Comparison of ENCODE assay signal across 15 cellular contexts in the genomic region with DNA sequence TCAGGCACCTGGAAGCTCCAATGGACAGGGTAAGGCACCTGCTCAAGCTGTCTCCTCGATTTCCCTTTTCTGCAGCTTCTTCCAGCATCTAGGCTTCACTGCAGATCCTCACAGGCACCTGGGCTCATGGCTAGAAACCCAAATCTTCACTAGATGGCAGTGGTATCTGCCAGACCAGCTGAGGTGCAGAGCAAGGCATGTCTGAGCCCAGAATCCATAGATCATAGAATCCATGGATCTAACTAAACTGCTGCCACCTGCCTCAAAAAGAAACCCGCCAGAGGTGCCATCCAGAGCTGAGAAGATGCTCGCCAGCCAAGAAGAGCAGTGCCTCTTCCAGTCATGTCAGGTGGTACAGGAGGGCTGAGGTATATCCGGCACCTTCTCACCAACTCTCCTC. TPM values are rescaled to one million over a fixed set of nuclear protein-coding genes. Genes with fewer than 3 reads are reported as not detected.
DNase-seq lines count a peak whose midpoint lies in the region; ATAC-seq, FAIRE-seq and TF ChIP-seq lines count a peak whose summit lies in the region.
"Had no signal": no experiment of that assay in that cellular context is flagged by ENCODE, and none has a peak within 500 bp of the region (broad histone marks: within the 10 kb centered on the region; RNA-seq: fewer than 3 reads in every experiment).

No MANE protein-coding gene starts in this region.

- H3F3A ChIP-seq in GM23338 (replicated peaks; ENCODE audit: low read depth) = no peaks in the 10 kb centered on the region
- H3F3A ChIP-seq in SK-N-SH (replicated peaks; ENCODE audit: insufficient read depth) = no peaks in the 10 kb centered on the region

- TF ChIP-seq RAD21 in A549 (conservative IDR thresholded peaks at IDR 0.05 in 1 of 2, IDR thresholded peaks at IDR 0.05 in 1 of 2) (peak; percentile 31 to 38; a peak in 3 of 5 replicates), SK-N-SH (IDR thresholded peaks at IDR 0.05; ENCODE audit: low read length) (peak; percentile 55)

- H3K4me3 ChIP-seq in A549 = no peak overlapping the region
- H3K4me3 ChIP-seq in GM23338 = no peak overlapping the region
- H3K4me3 ChIP-seq in SK-N-SH (ENCODE audit: low read depth in 2 of 2, low read length in 1 of 2) = no peak overlapping the region
- H3K4me3 ChIP-seq in kidney (ENCODE audit: low read length in 2 of 2) = no peak overlapping the region

- TF ChIP-seq CTCF in A549 (IDR thresholded peaks at IDR 0.05) = no peak
- TF ChIP-seq CTCF in GM23338 (conservative IDR thresholded peaks at IDR 0.05; ENCODE audit: low read depth in 2 of 2) = peak in 1 of 2 experiments; percentile 62; a peak in 2 of 4 replicates
- TF ChIP-seq CTCF in SK-N-SH (IDR thresholded peaks at IDR 0.05) = 0 out of 2 replicates have a peak, but pooled peaks have one; percentile 12
- TF ChIP-seq CTCF in kidney (IDR thresholded peaks at IDR 0.05; ENCODE audit: borderline replicate concordance, extremely low read depth, insufficient read depth) = peak; percentile 37

- H3K9ac ChIP-seq in SK-N-SH (no peak overlapping the region), kidney (ENCODE audit: low read length in 2 of 2) (no peak overlapping the region)

- no peak overlapping the region for H3K4me3 Mint-ChIP-seq in GM23338
- H3K4me3 Mint-ChIP-seq: activated naive CD8-positive, alpha-beta T cell treated with anti-CD3 and anti-CD28 coated beads, Interleukin-2, amount 10 ng/mL, durations not matched to agents 7 days and 5 days; B cell had no signal

- H3K27ac Mint-ChIP-seq in GM23338 = no peak overlapping the region
- H3K27ac Mint-ChIP-seq: activated naive CD8-positive, alpha-beta T cell treated with anti-CD3 and anti-CD28 coated beads, Interleukin-2, amount 10 ng/mL, durations not matched to agents 7 days and 5 days; B cell had no signal

- FAIRE-seq in A549 (lab: Jason Lieb, UNC) (no peak), kidney (lab: Jason Lieb, UNC) (no peak)

- DNase-seq in A549 (ENCODE audit: low read depth in 1 of 2, low spot score in 1 of 2) (no peak), GM23338 (ENCODE audit: low spot score) (no peak), SK-N-SH (no peak), kidney (no peak), NCI-H2171 (lab: John Stamatoyannopoulos, UW) (no peak), SIG-M5 (lab: John Stamatoyannopoulos, UW) (no peak)
- DNase-seq: activated naive CD8-positive, alpha-beta T cell treated with anti-CD3 and anti-CD28 coated beads, Interleukin-2, amount 10 ng/mL, durations not matched to agents 7 days and 5 days; activated T-cell treated with anti-CD3 and anti-CD28 coated beads for 4 hours; cortex of kidney; EL; NCI-H1048; NCI-H69 had no signal

- H3K79me2 ChIP-seq in GM23338 (replicated peaks; ENCODE audit: insufficient read depth) (peaks cover 14% of the 10 kb centered on the region; the same call in 1 of the 2 replicates), SK-N-SH (ENCODE audit: insufficient read depth) (peaks cover 99% of the 10 kb centered on the region)

- 50% methylated on average over 4 of the region's 4 CpGs for WGBS in A549 (ENCODE audit: missing lambda C conversion rate)
- no CpG with 5 or more reads among the region's 4 CpGs for WGBS in SK-N-SH (ENCODE audit: low lambda C conversion rate)

- CTCF ChIA-PET in A549 (lab: Yijun Ruan, JAX) = interaction anchor here (0.8 to 1.1 kb wide), 2 partner anchors 12 to 92 kb away, joined by 3 read pairs; no protein-coding TSS in a partner anchor
- CTCF ChIA-PET in SK-N-SH (lab: Yijun Ruan, JAX) = interaction anchor here (0.7 to 2.2 kb wide), 3 partner anchors 12 to 107 kb away, joined by 3 to 14 read pairs (median 3); no protein-coding TSS in a partner anchor

- no peaks in the 10 kb centered on the region for H3K36me3 Mint-ChIP-seq in GM23338 (ENCODE audit: low read depth)
- H3K36me3 Mint-ChIP-seq: activated naive CD8-positive, alpha-beta T cell treated with anti-CD3 and anti-CD28 coated beads, Interleukin-2, amount 10 ng/mL, durations not matched to agents 7 days and 5 days had no signal

- H3K9me3 ChIP-seq in A549 (no peaks in the 10 kb centered on the region), SK-N-SH (no peaks in the 10 kb centered on the region), kidney (ENCODE audit: control insufficient read depth in 1 of 2, low read length in 2 of 2) (no peaks in the 10 kb centered on the region)

- no peak for TF ChIP-seq POLR2A in A549 (IDR thresholded peaks at IDR 0.05; ENCODE audit: low read length)

- no peak overlapping the region for H2AFZ ChIP-seq in GM23338
- no peak overlapping the region for H2AFZ ChIP-seq in SK-N-SH (ENCODE audit: low read depth)

- no peaks in the 10 kb centered on the region for H3K9me2 ChIP-seq in GM23338 (ENCODE audit: insufficient read depth)
- no peaks in the 10 kb centered on the region for H3K9me2 ChIP-seq in SK-N-SH

- H3K27ac ChIP-seq in A549 = no peak overlapping the region
- no peak overlapping the region for H3K27ac ChIP-seq in GM23338 (ENCODE audit: low read depth)
- H3K27ac ChIP-seq in SK-N-SH (ENCODE audit: low read depth in 2 of 2, low read length in 1 of 2) = no peak overlapping the region
- H3K27ac ChIP-seq in kidney (ENCODE audit: low read depth in 2 of 2, low read length in 2 of 2) = no peak overlapping the region

- POLR2A ChIA-PET in A549 (lab: Yijun Ruan, JAX) (no interaction called here), SK-N-SH (lab: Yijun Ruan, JAX) (no interaction called here)

- peaks cover 9% of the 10 kb centered on the region for H3K4me1 Mint-ChIP-seq in GM23338
- H3K4me1 Mint-ChIP-seq: activated naive CD8-positive, alpha-beta T cell treated with anti-CD3 and anti-CD28 coated beads, Interleukin-2, amount 10 ng/mL, durations not matched to agents 7 days and 5 days; B cell had no signal

- TF ChIP-seq EP300 in A549 (IDR thresholded peaks at IDR 0.05) (no peak), SK-N-SH (IDR thresholded peaks at IDR 0.05; ENCODE audit: borderline replicate concordance in 1 of 2, low read depth in 1 of 2, low read length in 1 of 2) (no peak)

- intact Hi-C loops in kidney (cut with DNase I) = no loop called here

- H4K20me1 ChIP-seq in GM23338 (replicated peaks; ENCODE audit: insufficient read depth) (peaks cover 6% of the 10 kb centered on the region; the same call in 1 of the 2 replicates), SK-N-SH (ENCODE audit: insufficient read depth) (no peaks in the 10 kb centered on the region)

- H3K36me3 ChIP-seq in GM23338 (ENCODE audit: insufficient read depth) (no peaks in the 10 kb centered on the region), SK-N-SH (replicated peaks in 1 of 2; ENCODE audit: control insufficient read depth in 1 of 2, insufficient read depth in 2 of 2, low read length in 1 of 2) (peaks cover 0 to 3% of the 10 kb centered on the region in 2 experiments), kidney (ENCODE audit: control insufficient read depth in 1 of 2, insufficient read depth in 2 of 2, low read length in 2 of 2) (no peaks in the 10 kb centered on the region)

- H3K4me1 ChIP-seq in A549 = no peaks in the 10 kb centered on the region
- H3K4me1 ChIP-seq in GM23338 (ENCODE audit: insufficient read depth) = peaks cover 10% of the 10 kb centered on the region
- H3K4me1 ChIP-seq in SK-N-SH (ENCODE audit: control insufficient read depth in 1 of 2, insufficient read depth in 2 of 2, low read depth in 1 of 2, low read length in 1 of 2) = peaks cover 14 to 19% of the 10 kb centered on the region in 2 experiments; a peak in 2 of 4 replicates
- H3K4me1 ChIP-seq in kidney (ENCODE audit: control insufficient read depth in 1 of 2, insufficient read depth in 1 of 2, low read depth in 1 of 2, low read length in 2 of 2) = no peaks in the 10 kb centered on the region

- ATAC-seq in A549 (peak; percentile 63 to 68; a peak in 3 of 6 replicates), GM23338 (peak; percentile 66), GM21526 (IDR thresholded peaks at IDR 0.05; ENCODE audit: low FRiP score, unreplicated experiment) (no peak), HG03439 (IDR thresholded peaks at IDR 0.05; ENCODE audit: unreplicated experiment) (no peak)

- H3K4me2 ChIP-seq in A549 (no peak overlapping the region), GM23338 (no peak overlapping the region), SK-N-SH (no peak overlapping the region)

- no peaks in the 10 kb centered on the region for H3K9me3 Mint-ChIP-seq in GM23338
- H3K9me3 Mint-ChIP-seq: activated naive CD8-positive, alpha-beta T cell treated with anti-CD3 and anti-CD28 coated beads, Interleukin-2, amount 10 ng/mL, durations not matched to agents 7 days and 5 days had no signal

- H3K27me3 ChIP-seq in GM23338 (ENCODE audit: insufficient read depth) = peaks cover 18% of the 10 kb centered on the region
- H3K27me3 ChIP-seq in SK-N-SH (ENCODE audit: insufficient read depth) = no peaks in the 10 kb centered on the region

- peaks cover 12% of the 10 kb centered on the region for H3K27me3 Mint-ChIP-seq in GM23338 (ENCODE audit: insufficient read depth, low read depth, poor library complexity)

TF ChIP-seq in A549, 52 proteins besides CTCF, POLR2A, EP300 and RAD21 (continues in another document):
- TF ChIP-seq EHF (CRISPR knock-in tag; IDR thresholded peaks at IDR 0.05) = no peak
- TF ChIP-seq, protein P1, sequence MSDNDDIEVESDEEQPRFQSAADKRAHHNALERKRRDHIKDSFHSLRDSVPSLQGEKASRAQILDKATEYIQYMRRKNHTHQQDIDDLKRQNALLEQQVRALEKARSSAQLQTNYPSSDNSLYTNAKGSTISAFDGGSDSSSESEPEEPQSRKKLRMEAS (IDR thresholded peaks at IDR 0.05) = no peak

TF ChIP-seq in GM23338, 12 proteins besides CTCF, POLR2A, EP300 and RAD21 (continues in another document):
- TF ChIP-seq STAT1 (IDR thresholded peaks at IDR 0.05; ENCODE audit: unreplicated experiment) = no peak

RNA-seq across cellular contexts. Expression of gene SHC3, which starts 6.9 kb away (rescaled TPM):
- polyA plus RNA-seq in A549 (2011; rRNA removed) = 0.08 and 0.09 TPM in 2 replicates
- 0.01 and 0.03 TPM in 2 replicates for polyA plus RNA-seq in A549 (2012; cell fraction: cytosol; rRNA removed)
- 0.06 and 0.07 TPM in 2 replicates for polyA plus RNA-seq in A549 (2012; cell fraction: nucleus; rRNA removed)
- 0.37 to 0.88 TPM (median 0.54 TPM) in 3 replicates for polyA plus RNA-seq in A549 (2017; fragmentation: RNase III; extraction: RNeasy Plus Mini Kit Qiagen cat#74134 plus additional on column Dnase treatment)
- 0.15 and 0.41 TPM in 2 replicates for polyA minus RNA-seq in A549 (2011; rRNA and poly(A)+ RNA removed)
- 2.5 and 2.9 TPM in 2 replicates for total RNA-seq in GM23338 (2014; rRNA removed; shearing (Covaris generic))
- polyA plus RNA-seq in GM23338 (2016; fragmentation: Nextera tagmentation; extraction: Ambion mirVana) = 1.1 and 1.3 TPM in 2 replicates
- 3.2 and 4.7 TPM in 2 replicates for polyA plus RNA-seq in SK-N-SH (2012; rRNA removed)
- 2.8 and 3.7 TPM in 2 replicates for polyA plus RNA-seq in SK-N-SH (2012; cell fraction: cytosol; rRNA removed)
- polyA plus RNA-seq in SK-N-SH (2012; cell fraction: nucleus; rRNA removed) = 8.0 and 9.2 TPM in 2 replicates
- total RNA-seq in kidney = 1.5 TPM
- polyA plus RNA-seq in kidney (ENCODE audit: insufficient read depth, low read depth, low replicate concordance) = 0.95 TPM
- total RNA-seq: activated naive CD8-positive, alpha-beta T cell treated with anti-CD3 and anti-CD28 coated beads, Interleukin-2, amount 10 ng/mL, durations not matched to agents 7 days and 5 days; B cell had no signal

Comparison
In these comparisons a context has a peak if more than half of its experiments do, and no peak if none do; other contexts are left out.
1. ATAC-seq: peak in A549 (2 of 2) and GM23338 (single experiment); none in GM21526 (single experiment) and HG03439 (single experiment).
2. Of the 12 proteins assayed by ChIP-seq in both A549 and SK-N-SH: peak only in A549: none; only in SK-N-SH: CTCF and SMC3; in both: RAD21; in neither: 9.